Comparison of ENCODE assay signal across 2 cellular contexts in the genomic region with DNA sequence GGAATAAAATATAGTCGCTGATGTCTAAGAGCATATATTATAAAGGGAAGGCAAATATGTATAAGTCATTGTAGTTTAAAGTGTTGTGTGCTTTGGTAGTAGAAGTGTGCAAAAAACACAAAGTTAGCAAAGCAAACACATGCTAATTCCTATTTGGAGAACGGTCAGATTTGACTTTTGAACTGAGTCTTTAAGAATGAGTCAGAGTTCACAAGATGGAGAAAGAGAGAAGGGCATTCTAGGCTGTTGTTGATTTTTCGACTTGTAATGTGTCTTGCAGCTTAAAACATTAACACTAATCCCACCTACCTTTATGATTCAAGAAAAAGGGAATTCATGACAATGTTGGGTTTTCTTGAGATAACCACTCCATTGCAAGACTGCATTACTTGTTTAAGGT.
TF ChIP-seq lines count a peak whose summit lies in the region.

No MANE protein-coding gene starts in this region.

TF ChIP-seq in SK-N-SH, 30 proteins besides CTCF, POLR2A, EP300 and RAD21:
- TF ChIP-seq, protein P1, sequence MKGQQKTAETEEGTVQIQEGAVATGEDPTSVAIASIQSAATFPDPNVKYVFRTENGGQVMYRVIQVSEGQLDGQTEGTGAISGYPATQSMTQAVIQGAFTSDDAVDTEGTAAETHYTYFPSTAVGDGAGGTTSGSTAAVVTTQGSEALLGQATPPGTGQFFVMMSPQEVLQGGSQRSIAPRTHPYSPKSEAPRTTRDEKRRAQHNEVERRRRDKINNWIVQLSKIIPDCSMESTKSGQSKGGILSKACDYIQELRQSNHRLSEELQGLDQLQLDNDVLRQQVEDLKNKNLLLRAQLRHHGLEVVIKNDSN (IDR thresholded peaks at IDR 0.05; ENCODE audit: borderline replicate concordance, low read depth), result no peak
- TF ChIP-seq FOXJ3 (CRISPR knock-in tag; IDR thresholded peaks at IDR 0.05), result no peak
- no peak for TF ChIP-seq SMC3 (IDR thresholded peaks at IDR 0.05; ENCODE audit: low read depth, low read length)
- no peak for TF ChIP-seq PBX3 (IDR thresholded peaks at IDR 0.05)
- peak; percentile 42; the same call in 1 of the 2 replicates for TF ChIP-seq FOSL2 (IDR thresholded peaks at IDR 0.05; ENCODE audit: borderline replicate concordance, low read depth)
- TF ChIP-seq TCF12 (IDR thresholded peaks at IDR 0.05), result no peak
- TF ChIP-seq MAX (IDR thresholded peaks at IDR 0.05; ENCODE audit: low read depth), result 0 out of 2 replicates have a peak, but pooled peaks have one; percentile 10
- no peak for TF ChIP-seq GATA2 (CRISPR knock-in tag; IDR thresholded peaks at IDR 0.05)
- no peak for TF ChIP-seq YY1 (IDR thresholded peaks at IDR 0.05; ENCODE audit: low read depth)
- no peak for TF ChIP-seq RCOR1 (IDR thresholded peaks at IDR 0.05; ENCODE audit: low read length)
- TF ChIP-seq SIN3A (IDR thresholded peaks at IDR 0.05; ENCODE audit: borderline replicate concordance, low read depth, low read length), result no peak

TF ChIP-seq in SK-N-SH treated with all-trans-retinoic acid at 6 μM for 48 hours, 23 proteins besides CTCF, POLR2A, EP300 and RAD21:
- no peak for TF ChIP-seq TCF4 (CRISPR knock-in tag; IDR thresholded peaks at IDR 0.05; ENCODE audit: borderline replicate concordance)
- TF ChIP-seq ZC3H10 (CRISPR knock-in tag; IDR thresholded peaks at IDR 0.05), result no peak
- no peak for TF ChIP-seq SNAI2 (CRISPR knock-in tag; IDR thresholded peaks at IDR 0.05)
- no peak for TF ChIP-seq ZFP30 (CRISPR knock-in tag; IDR thresholded peaks at IDR 0.05)
- no peak for TF ChIP-seq RARB (CRISPR knock-in tag; IDR thresholded peaks at IDR 0.05)
- no peak for TF ChIP-seq TSHZ2 (CRISPR knock-in tag; IDR thresholded peaks at IDR 0.05)
- no peak for TF ChIP-seq CSDC2 (CRISPR knock-in tag; IDR thresholded peaks at IDR 0.05)
- TF ChIP-seq ESRRG (CRISPR knock-in tag; IDR thresholded peaks at IDR 0.05), result no peak
- TF ChIP-seq, protein P2, sequence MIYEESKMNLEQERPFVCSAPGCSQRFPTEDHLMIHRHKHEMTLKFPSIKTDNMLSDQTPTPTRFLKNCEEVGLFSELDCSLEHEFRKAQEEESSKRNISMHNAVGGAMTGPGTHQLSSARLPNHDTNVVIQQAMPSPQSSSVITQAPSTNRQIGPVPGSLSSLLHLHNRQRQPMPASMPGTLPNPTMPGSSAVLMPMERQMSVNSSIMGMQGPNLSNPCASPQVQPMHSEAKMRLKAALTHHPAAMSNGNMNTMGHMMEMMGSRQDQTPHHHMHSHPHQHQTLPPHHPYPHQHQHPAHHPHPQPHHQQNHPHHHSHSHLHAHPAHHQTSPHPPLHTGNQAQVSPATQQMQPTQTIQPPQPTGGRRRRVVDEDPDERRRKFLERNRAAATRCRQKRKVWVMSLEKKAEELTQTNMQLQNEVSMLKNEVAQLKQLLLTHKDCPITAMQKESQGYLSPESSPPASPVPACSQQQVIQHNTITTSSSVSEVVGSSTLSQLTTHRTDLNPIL (CRISPR knock-in tag; IDR thresholded peaks at IDR 0.05; ENCODE audit: low read depth), result no peak
- no peak for TF ChIP-seq PPARA (CRISPR knock-in tag; IDR thresholded peaks at IDR 0.05; ENCODE audit: borderline replicate concordance)
- TF ChIP-seq, protein P3, sequence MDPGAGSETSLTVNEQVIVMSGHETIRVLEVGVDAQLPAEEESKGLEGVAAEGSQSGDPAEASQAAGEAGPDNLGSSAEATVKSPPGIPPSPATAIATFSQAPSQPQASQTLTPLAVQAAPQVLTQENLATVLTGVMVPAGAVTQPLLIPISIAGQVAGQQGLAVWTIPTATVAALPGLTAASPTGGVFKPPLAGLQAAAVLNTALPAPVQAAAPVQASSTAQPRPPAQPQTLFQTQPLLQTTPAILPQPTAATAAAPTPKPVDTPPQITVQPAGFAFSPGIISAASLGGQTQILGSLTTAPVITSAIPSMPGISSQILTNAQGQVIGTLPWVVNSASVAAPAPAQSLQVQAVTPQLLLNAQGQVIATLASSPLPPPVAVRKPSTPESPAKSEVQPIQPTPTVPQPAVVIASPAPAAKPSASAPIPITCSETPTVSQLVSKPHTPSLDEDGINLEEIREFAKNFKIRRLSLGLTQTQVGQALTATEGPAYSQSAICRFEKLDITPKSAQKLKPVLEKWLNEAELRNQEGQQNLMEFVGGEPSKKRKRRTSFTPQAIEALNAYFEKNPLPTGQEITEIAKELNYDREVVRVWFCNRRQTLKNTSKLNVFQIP (CRISPR knock-in tag; IDR thresholded peaks at IDR 0.05; ENCODE audit: borderline replicate concordance, low read depth), result no peak
- no peak for TF ChIP-seq ZFP3 (CRISPR knock-in tag; IDR thresholded peaks at IDR 0.05)
- no peak for TF ChIP-seq GLIS3 (CRISPR knock-in tag; IDR thresholded peaks at IDR 0.05)
- no peak for TF ChIP-seq ISL1 (CRISPR knock-in tag; IDR thresholded peaks at IDR 0.05)
- no peak for TF ChIP-seq BACH2 (CRISPR knock-in tag; IDR thresholded peaks at IDR 0.05; ENCODE audit: borderline replicate concordance)
- TF ChIP-seq ARNTL (CRISPR knock-in tag; IDR thresholded peaks at IDR 0.05; ENCODE audit: borderline replicate concordance, low read depth), result no peak
- TF ChIP-seq, protein P4, sequence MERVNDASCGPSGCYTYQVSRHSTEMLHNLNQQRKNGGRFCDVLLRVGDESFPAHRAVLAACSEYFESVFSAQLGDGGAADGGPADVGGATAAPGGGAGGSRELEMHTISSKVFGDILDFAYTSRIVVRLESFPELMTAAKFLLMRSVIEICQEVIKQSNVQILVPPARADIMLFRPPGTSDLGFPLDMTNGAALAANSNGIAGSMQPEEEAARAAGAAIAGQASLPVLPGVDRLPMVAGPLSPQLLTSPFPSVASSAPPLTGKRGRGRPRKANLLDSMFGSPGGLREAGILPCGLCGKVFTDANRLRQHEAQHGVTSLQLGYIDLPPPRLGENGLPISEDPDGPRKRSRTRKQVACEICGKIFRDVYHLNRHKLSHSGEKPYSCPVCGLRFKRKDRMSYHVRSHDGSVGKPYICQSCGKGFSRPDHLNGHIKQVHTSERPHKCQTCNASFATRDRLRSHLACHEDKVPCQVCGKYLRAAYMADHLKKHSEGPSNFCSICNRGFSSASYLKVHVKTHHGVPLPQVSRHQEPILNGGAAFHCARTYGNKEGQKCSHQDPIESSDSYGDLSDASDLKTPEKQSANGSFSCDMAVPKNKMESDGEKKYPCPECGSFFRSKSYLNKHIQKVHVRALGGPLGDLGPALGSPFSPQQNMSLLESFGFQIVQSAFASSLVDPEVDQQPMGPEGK (CRISPR knock-in tag; IDR thresholded peaks at IDR 0.05; ENCODE audit: borderline replicate concordance), result no peak
- TF ChIP-seq CSRNP3 (CRISPR knock-in tag; IDR thresholded peaks at IDR 0.05), result no peak
